8 cellular contexts compared by ENCODE assay signal in the genomic region with DNA sequence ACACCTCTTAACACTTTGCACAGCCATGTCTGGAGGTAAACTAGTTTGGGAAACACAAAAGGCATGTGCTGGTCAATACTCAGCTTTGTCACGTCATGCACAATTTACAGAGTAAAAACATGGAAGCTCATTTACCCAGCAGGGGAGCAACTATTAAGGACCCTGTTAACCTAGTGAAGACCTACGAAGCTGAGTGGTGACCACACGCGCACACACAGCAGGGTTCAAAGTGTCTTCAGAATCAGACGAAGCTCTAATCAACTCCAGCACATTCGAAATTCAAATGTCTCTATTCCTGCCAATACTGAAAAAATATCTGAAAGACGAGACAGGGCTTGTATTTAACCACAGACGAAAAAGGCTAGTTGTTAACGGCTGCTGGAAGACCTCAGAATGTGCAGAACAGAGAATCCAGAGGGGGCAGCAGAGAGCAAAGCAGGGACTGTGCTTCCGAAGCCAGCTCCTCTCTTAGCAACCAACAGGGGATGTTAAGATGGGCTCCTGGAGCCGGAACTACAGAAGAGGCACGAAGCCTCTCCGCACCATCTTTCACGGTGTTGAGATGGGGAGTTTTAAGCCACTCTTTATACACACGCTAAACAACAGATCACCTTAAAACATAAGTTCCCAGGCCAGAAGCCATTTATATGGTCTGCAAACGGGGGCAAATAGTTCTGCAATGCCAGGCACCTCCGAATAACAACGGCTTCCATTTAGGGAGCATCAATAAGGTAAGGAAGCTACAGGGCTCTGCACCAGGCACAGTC. TPM values are rescaled to one million over a fixed set of nuclear protein-coding genes. Genes with fewer than 3 reads are reported as not detected.
DNase-seq lines count a peak whose midpoint lies in the region; ATAC-seq and TF ChIP-seq lines count a peak whose summit lies in the region.

No MANE protein-coding gene starts in this region.

- H3K27me3 Mint-ChIP-seq in activated T-helper 17 cell treated with anti-CD3 and anti-CD28 coated beads, Interleukin-2, amount 50 U/mL, for 72 hours, result peaks cover 4% of the 10 kb centered on the region
- no peaks in the 10 kb centered on the region for H3K27me3 Mint-ChIP-seq in neural crest cell (ENCODE audit: low read depth)
- no peaks in the 10 kb centered on the region for H3K27me3 Mint-ChIP-seq in stimulated activated naive CD8-positive, alpha-beta T cell treated with anti-CD3 and anti-CD28 coated beads, Interleukin-15, Interleukin-2, amounts not matched to agents 100 ng/mL and 50 ng/mL, for 24 hours

- peak; percentile 95 for DNase-seq in DMS 273 (lab: John Stamatoyannopoulos, UW; ENCODE audit: unreplicated experiment)
- DNase-seq in LNCaP clone FGC (ENCODE audit: low read depth), result no peak
- DNase-seq in RPMI8226, result peak; percentile 90
- peak; percentile 79 for DNase-seq in fibroblast of the conjunctiva (ENCODE audit: low read depth)
- DNase-seq in neural crest cell (ENCODE audit: low read depth, low spot score), result peak; percentile 89

- peak overlapping the region; percentile 14 for H3K4me3 Mint-ChIP-seq in activated T-helper 17 cell treated with anti-CD3 and anti-CD28 coated beads, Interleukin-2, amount 50 U/mL, for 72 hours
- peak overlapping the region; percentile 48 for H3K4me3 Mint-ChIP-seq in neural crest cell
- peak overlapping the region; percentile 46 for H3K4me3 Mint-ChIP-seq in stimulated activated naive CD8-positive, alpha-beta T cell treated with anti-CD3 and anti-CD28 coated beads, Interleukin-15, Interleukin-2, amounts not matched to agents 100 ng/mL and 50 ng/mL, for 24 hours

- no peak overlapping the region for H3K4me3 ChIP-seq in LNCaP clone FGC (ENCODE audit: low read depth, low read length)

- no peak overlapping the region for H3K27ac Mint-ChIP-seq in activated T-helper 17 cell treated with anti-CD3 and anti-CD28 coated beads, Interleukin-2, amount 50 U/mL, for 72 hours
- H3K27ac Mint-ChIP-seq in neural crest cell (ENCODE audit: unreplicated experiment), result peak overlapping the region; percentile 9
- H3K27ac Mint-ChIP-seq in stimulated activated naive CD8-positive, alpha-beta T cell treated with anti-CD3 and anti-CD28 coated beads, Interleukin-15, Interleukin-2, amounts not matched to agents 100 ng/mL and 50 ng/mL, for 24 hours, result no peak overlapping the region

- ATAC-seq in GM21786 (IDR thresholded peaks at IDR 0.05; ENCODE audit: unreplicated experiment), result peak; percentile 95
- peak; percentile 96 for ATAC-seq in activated T-helper 17 cell treated with anti-CD3 and anti-CD28 coated beads, Interleukin-2, amount 50 U/mL, for 72 hours (replicated peaks)

- no peaks in the 10 kb centered on the region for H3K9me3 Mint-ChIP-seq in activated T-helper 17 cell treated with anti-CD3 and anti-CD28 coated beads, Interleukin-2, amount 50 U/mL, for 72 hours
- H3K9me3 Mint-ChIP-seq in neural crest cell, result no peaks in the 10 kb centered on the region
- H3K9me3 Mint-ChIP-seq in stimulated activated naive CD8-positive, alpha-beta T cell treated with anti-CD3 and anti-CD28 coated beads, Interleukin-15, Interleukin-2, amounts not matched to agents 100 ng/mL and 50 ng/mL, for 24 hours, result no peaks in the 10 kb centered on the region

- TF ChIP-seq CTCF in LNCaP clone FGC (IDR thresholded peaks at IDR 0.05; ENCODE audit: control insufficient read depth, extremely low read depth, insufficient read depth) (peak; percentile 85), neural crest cell (conservative IDR thresholded peaks at IDR 0.05) (peak; percentile 93)

- peaks cover 13% of the 10 kb centered on the region for H3K4me1 Mint-ChIP-seq in activated T-helper 17 cell treated with anti-CD3 and anti-CD28 coated beads, Interleukin-2, amount 50 U/mL, for 72 hours
- peaks cover 8% of the 10 kb centered on the region for H3K4me1 Mint-ChIP-seq in neural crest cell
- H3K4me1 Mint-ChIP-seq in stimulated activated naive CD8-positive, alpha-beta T cell treated with anti-CD3 and anti-CD28 coated beads, Interleukin-15, Interleukin-2, amounts not matched to agents 100 ng/mL and 50 ng/mL, for 24 hours (ENCODE audit: low read depth), result peaks cover 13% of the 10 kb centered on the region

- H3K36me3 Mint-ChIP-seq in activated T-helper 17 cell treated with anti-CD3 and anti-CD28 coated beads, Interleukin-2, amount 50 U/mL, for 72 hours (ENCODE audit: low read depth), result no peaks in the 10 kb centered on the region
- no peaks in the 10 kb centered on the region for H3K36me3 Mint-ChIP-seq in neural crest cell (ENCODE audit: low read depth)
- H3K36me3 Mint-ChIP-seq in stimulated activated naive CD8-positive, alpha-beta T cell treated with anti-CD3 and anti-CD28 coated beads, Interleukin-15, Interleukin-2, amounts not matched to agents 100 ng/mL and 50 ng/mL, for 24 hours (ENCODE audit: low read depth), result no peaks in the 10 kb centered on the region

RNA-seq across cellular contexts. Expression of a gene that starts 45.7 kb away (rescaled TPM):
- 1 to 10 TPM; 2.0 to 3.2 TPM for total RNA-seq in activated T-helper 17 cell treated with anti-CD3 and anti-CD28 coated beads, Interleukin-2, amount 50 U/mL, for 72 hours
- 31.7 and 32.5 TPM in 2 replicates for total RNA-seq in neural crest cell

RNA-seq across cellular contexts. Expression of a gene that starts 46.4 kb away (rescaled TPM):
- total RNA-seq in activated T-helper 17 cell treated with anti-CD3 and anti-CD28 coated beads, Interleukin-2, amount 50 U/mL, for 72 hours, result 10 to 100 TPM; 46.7 to 64.1 TPM
- 89.2 and 91.6 TPM in 2 replicates for total RNA-seq in neural crest cell
